ENCODE assay signal across 1 cellular context in the genomic region with DNA sequence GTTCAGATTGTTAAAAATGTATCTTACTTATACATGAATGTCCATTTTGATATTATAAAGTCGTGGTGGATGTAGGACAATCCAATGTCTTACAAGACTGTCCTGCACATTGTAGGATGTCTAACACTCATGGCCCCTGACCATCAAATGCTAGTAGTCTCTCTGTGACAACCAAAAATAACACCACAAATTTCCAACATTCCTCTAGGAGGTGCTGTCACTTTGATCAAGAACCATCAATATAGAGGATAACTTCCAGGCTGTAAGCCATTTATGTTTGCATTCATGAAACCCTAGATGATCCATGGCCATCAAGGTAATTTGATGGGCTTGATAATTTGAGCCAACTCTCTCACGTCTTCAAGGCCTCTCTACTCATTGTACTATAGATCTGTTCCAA.
TF ChIP-seq lines count a peak whose summit lies in the region.

No MANE protein-coding gene starts in this region.

TF ChIP-seq in GM23338, 12 proteins besides CTCF, POLR2A, EP300 and RAD21 (continued from another document):
- TF ChIP-seq POLR2AphosphoS5 (IDR thresholded peaks at IDR 0.05; ENCODE audit: low read depth): no peak
